In genomic region chr9:105103776-105104175, GRCh38 we compare ENCODE assay signal across 1 cellular context.
TF ChIP-seq lines count a peak whose summit lies in the region.

No MANE protein-coding gene starts in this region.

TF ChIP-seq in IMR-90, 13 proteins besides CTCF, POLR2A, EP300 and RAD21:
- TF ChIP-seq, protein P1, sequence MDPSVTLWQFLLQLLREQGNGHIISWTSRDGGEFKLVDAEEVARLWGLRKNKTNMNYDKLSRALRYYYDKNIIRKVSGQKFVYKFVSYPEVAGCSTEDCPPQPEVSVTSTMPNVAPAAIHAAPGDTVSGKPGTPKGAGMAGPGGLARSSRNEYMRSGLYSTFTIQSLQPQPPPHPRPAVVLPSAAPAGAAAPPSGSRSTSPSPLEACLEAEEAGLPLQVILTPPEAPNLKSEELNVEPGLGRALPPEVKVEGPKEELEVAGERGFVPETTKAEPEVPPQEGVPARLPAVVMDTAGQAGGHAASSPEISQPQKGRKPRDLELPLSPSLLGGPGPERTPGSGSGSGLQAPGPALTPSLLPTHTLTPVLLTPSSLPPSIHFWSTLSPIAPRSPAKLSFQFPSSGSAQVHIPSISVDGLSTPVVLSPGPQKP (IDR thresholded peaks at IDR 0.05; ENCODE audit: borderline replicate concordance, low read depth, low read length) = no peak
- TF ChIP-seq RFX5 (IDR thresholded peaks at IDR 0.05; ENCODE audit: low read depth, low read length) = no peak
- no peak for TF ChIP-seq BHLHE40 (IDR thresholded peaks at IDR 0.05; ENCODE audit: low read depth, low read length)
- TF ChIP-seq MXI1 (IDR thresholded peaks at IDR 0.05; ENCODE audit: borderline replicate concordance, low read depth, low read length) = no peak
- TF ChIP-seq FOS (IDR thresholded peaks at IDR 0.05; ENCODE audit: low read depth, low read length) = no peak
- TF ChIP-seq, protein P2, sequence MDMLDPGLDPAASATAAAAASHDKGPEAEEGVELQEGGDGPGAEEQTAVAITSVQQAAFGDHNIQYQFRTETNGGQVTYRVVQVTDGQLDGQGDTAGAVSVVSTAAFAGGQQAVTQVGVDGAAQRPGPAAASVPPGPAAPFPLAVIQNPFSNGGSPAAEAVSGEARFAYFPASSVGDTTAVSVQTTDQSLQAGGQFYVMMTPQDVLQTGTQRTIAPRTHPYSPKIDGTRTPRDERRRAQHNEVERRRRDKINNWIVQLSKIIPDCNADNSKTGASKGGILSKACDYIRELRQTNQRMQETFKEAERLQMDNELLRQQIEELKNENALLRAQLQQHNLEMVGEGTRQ (IDR thresholded peaks at IDR 0.05; ENCODE audit: low read depth, low read length) = no peak
- no peak for TF ChIP-seq CEBPB (IDR thresholded peaks at IDR 0.05; ENCODE audit: low read depth, low read length)
- no peak for TF ChIP-seq NFE2L2 (IDR thresholded peaks at IDR 0.05; ENCODE audit: low read depth, low read length)
- TF ChIP-seq MAZ (IDR thresholded peaks at IDR 0.05; ENCODE audit: borderline replicate concordance, low read depth, low read length) = no peak
- TF ChIP-seq CHD1 (IDR thresholded peaks at IDR 0.05; ENCODE audit: low read depth, low read length) = no peak
- TF ChIP-seq MAFK (IDR thresholded peaks at IDR 0.05; ENCODE audit: low read depth, low read length) = no peak
- no peak for TF ChIP-seq RCOR1 (IDR thresholded peaks at IDR 0.05; ENCODE audit: insufficient replicate concordance, low read length)
- no peak for TF ChIP-seq SMC3 (IDR thresholded peaks at IDR 0.05; ENCODE audit: low read depth, low read length)
